ENCODE assay signal across 11 cellular contexts in the genomic region with DNA sequence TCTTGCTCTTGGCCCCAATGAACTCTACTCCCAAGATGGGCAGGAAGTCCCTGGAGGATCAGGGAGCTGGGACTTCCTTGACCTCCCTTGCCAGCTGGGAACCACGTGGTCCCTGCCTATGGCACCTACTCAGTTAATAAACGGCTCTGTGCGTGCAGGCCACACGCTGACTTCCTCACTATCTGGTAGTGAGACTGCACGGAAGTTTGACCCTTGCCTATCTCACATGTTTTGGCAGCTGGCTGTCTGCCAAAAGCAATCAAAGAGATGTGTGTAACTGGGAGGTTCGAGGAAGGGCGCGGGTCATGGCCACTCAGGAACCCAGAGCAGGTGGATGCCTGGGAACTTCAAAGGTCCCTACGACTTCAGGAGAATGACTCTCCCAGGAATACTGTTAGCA. TPM values are rescaled to one million over a fixed set of nuclear protein-coding genes. Genes with fewer than 3 reads are reported as not detected.
DNase-seq lines count a peak whose midpoint lies in the region; ATAC-seq and TF ChIP-seq lines count a peak whose summit lies in the region.
"Had no signal": no experiment of that assay in that cellular context is flagged by ENCODE, and none has a peak within 500 bp of the region (broad histone marks: within the 10 kb centered on the region; RNA-seq: fewer than 3 reads in every experiment).

No MANE protein-coding gene starts in this region.

- ATAC-seq in GM21367 (IDR thresholded peaks at IDR 0.05; ENCODE audit: unreplicated experiment) (no peak), HG03139 (IDR thresholded peaks at IDR 0.05; ENCODE audit: unreplicated experiment) (no peak), GM23338 (no peak)

- 5% methylated on average over 9 of the region's 9 CpGs for WGBS in liver

- H3K4me3 Mint-ChIP-seq in activated T-helper 2 cell treated with anti-CD3 and anti-CD28 coated beads, Interferon-gamma antibody, Interleukin-2, Interleukin-4, amounts not matched to agents 10 μg/mL and 5 μg/mL and 100 μg/mL, durations not matched to agents 14 hours and 24 hours and 36 hours (ENCODE audit: low read depth), result no peak overlapping the region
- H3K4me3 Mint-ChIP-seq in GM23338, result no peak overlapping the region

- DNase-seq in AG08395 (ENCODE audit: low spot score), result peak; percentile 36
- DNase-seq in HuH-7 (ENCODE audit: low spot score), result peak; percentile 74
- peak; percentile 50 for DNase-seq in brain pericyte (ENCODE audit: low read depth, low spot score)
- DNase-seq in activated T-helper 2 cell treated with anti-CD3 and anti-CD28 coated beads, Interferon-gamma antibody, Interleukin-2, Interleukin-4, amounts not matched to agents 10 μg/mL and 5 μg/mL and 100 μg/mL, durations not matched to agents 14 hours and 24 hours and 36 hours (ENCODE audit: low spot score), result no peak
- DNase-seq in GM23338 (ENCODE audit: low spot score), result no peak
- DNase-seq: activated T-cell treated with anti-CD3 and anti-CD28 coated beads for 4 hours, midbrain had no signal

- no peaks in the 10 kb centered on the region for H3K27me3 Mint-ChIP-seq in activated T-helper 2 cell treated with anti-CD3 and anti-CD28 coated beads, Interferon-gamma antibody, Interleukin-2, Interleukin-4, amounts not matched to agents 10 μg/mL and 5 μg/mL and 100 μg/mL, durations not matched to agents 14 hours and 24 hours and 36 hours (ENCODE audit: low read depth)
- peaks cover 19% of the 10 kb centered on the region for H3K27me3 Mint-ChIP-seq in GM23338 (ENCODE audit: insufficient read depth, low read depth, poor library complexity)

- no peaks in the 10 kb centered on the region for H3K9me3 Mint-ChIP-seq in activated T-helper 2 cell treated with anti-CD3 and anti-CD28 coated beads, Interferon-gamma antibody, Interleukin-2, Interleukin-4, amounts not matched to agents 10 μg/mL and 5 μg/mL and 100 μg/mL, durations not matched to agents 14 hours and 24 hours and 36 hours
- no peaks in the 10 kb centered on the region for H3K9me3 Mint-ChIP-seq in GM23338

- no peak overlapping the region for H2AFZ ChIP-seq in GM23338

- intact Hi-C loops in activated T-helper 2 cell treated with anti-CD3 and anti-CD28 coated beads, Interferon-gamma antibody, Interleukin-2, Interleukin-4, amounts not matched to agents 10 μg/mL and 5 μg/mL and 100 μg/mL, durations not matched to agents 14 hours and 24 hours and 36 hours (cut with micrococcal nuclease), result no loop called here

- peak in 1 of 2 donors; percentile 61 for TF ChIP-seq RAD21 in liver (IDR thresholded peaks at IDR 0.05)

- H3K9ac ChIP-seq in liver (ENCODE audit: low read depth in 1 of 2, low read length in 2 of 2), result no peak overlapping the region

- H4K20me1 ChIP-seq in GM23338 (replicated peaks; ENCODE audit: insufficient read depth), result peaks cover 10% of the 10 kb centered on the region; the same call in 1 of the 2 replicates

- no peaks in the 10 kb centered on the region for H3K79me2 ChIP-seq in GM23338 (replicated peaks; ENCODE audit: insufficient read depth)

- peaks cover 20% of the 10 kb centered on the region for H3K36me3 Mint-ChIP-seq in activated T-helper 2 cell treated with anti-CD3 and anti-CD28 coated beads, Interferon-gamma antibody, Interleukin-2, Interleukin-4, amounts not matched to agents 10 μg/mL and 5 μg/mL and 100 μg/mL, durations not matched to agents 14 hours and 24 hours and 36 hours (ENCODE audit: low read depth)
- H3K36me3 Mint-ChIP-seq in GM23338 (ENCODE audit: low read depth), result peaks cover 51% of the 10 kb centered on the region

- TF ChIP-seq CTCF in liver (IDR thresholded peaks at IDR 0.05; ENCODE audit: low read depth, low read length, missing input control), result no peak
- TF ChIP-seq CTCF in GM23338 (conservative IDR thresholded peaks at IDR 0.05; ENCODE audit: low read depth in 2 of 2), result no peak

- H3K4me3 ChIP-seq in liver (ENCODE audit: low read depth in 1 of 3, low read length in 3 of 3) (no peak overlapping the region), GM23338 (no peak overlapping the region)
- H3K4me3 ChIP-seq: SJSA1 had no signal

- H3K27ac ChIP-seq in liver (ENCODE audit: low read depth in 1 of 2, low read length in 2 of 2) (no peak overlapping the region), GM23338 (ENCODE audit: low read depth) (no peak overlapping the region)
- H3K27ac ChIP-seq: SJSA1 had no signal

- H3F3A ChIP-seq in GM23338 (replicated peaks; ENCODE audit: low read depth), result no peaks in the 10 kb centered on the region

- no peak overlapping the region for H3K4me2 ChIP-seq in GM23338

- no peaks in the 10 kb centered on the region for H3K4me1 Mint-ChIP-seq in activated T-helper 2 cell treated with anti-CD3 and anti-CD28 coated beads, Interferon-gamma antibody, Interleukin-2, Interleukin-4, amounts not matched to agents 10 μg/mL and 5 μg/mL and 100 μg/mL, durations not matched to agents 14 hours and 24 hours and 36 hours (ENCODE audit: low read depth)
- no peaks in the 10 kb centered on the region for H3K4me1 Mint-ChIP-seq in GM23338

- H3K9me2 ChIP-seq in GM23338 (ENCODE audit: insufficient read depth), result no peaks in the 10 kb centered on the region

- H3K4me1 ChIP-seq in liver (ENCODE audit: control insufficient read depth in 4 of 4, insufficient read depth in 4 of 4, low read length in 3 of 4), result peaks cover 0 to 18% (median 11%) of the 10 kb centered on the region in 4 donors
- no peaks in the 10 kb centered on the region for H3K4me1 ChIP-seq in GM23338 (ENCODE audit: insufficient read depth)
- H3K4me1 ChIP-seq: SJSA1 had no signal

- H3K27ac Mint-ChIP-seq in activated T-helper 2 cell treated with anti-CD3 and anti-CD28 coated beads, Interferon-gamma antibody, Interleukin-2, Interleukin-4, amounts not matched to agents 10 μg/mL and 5 μg/mL and 100 μg/mL, durations not matched to agents 14 hours and 24 hours and 36 hours, result no peak overlapping the region
- H3K27ac Mint-ChIP-seq in GM23338, result no peak overlapping the region

- H3K27me3 ChIP-seq in liver (ENCODE audit: control insufficient read depth in 4 of 4, insufficient read depth in 4 of 4, low read length in 3 of 4) (no peaks in the 10 kb centered on the region), GM23338 (ENCODE audit: insufficient read depth) (no peaks in the 10 kb centered on the region)
- H3K27me3 ChIP-seq: SJSA1 had no signal

- H3K36me3 ChIP-seq in liver (ENCODE audit: control insufficient read depth in 4 of 4, insufficient read depth in 3 of 4, low read depth in 1 of 4, low read length in 3 of 4) (peaks cover 21 to 64% (median 31%) of the 10 kb centered on the region in 4 donors), GM23338 (ENCODE audit: insufficient read depth) (no peaks in the 10 kb centered on the region)

- no peaks in the 10 kb centered on the region for H3K9me3 ChIP-seq in liver (ENCODE audit: control insufficient read depth in 4 of 4, low read length in 3 of 4)
- H3K9me3 ChIP-seq: SJSA1 had no signal

TF ChIP-seq in liver, 16 proteins besides CTCF, POLR2A, EP300 and RAD21 (continues in another document):
- TF ChIP-seq FOXA2 (IDR thresholded peaks at IDR 0.05) (no peak), YY1 (IDR thresholded peaks at IDR 0.05) (no peak)
- TF ChIP-seq, protein P1, sequence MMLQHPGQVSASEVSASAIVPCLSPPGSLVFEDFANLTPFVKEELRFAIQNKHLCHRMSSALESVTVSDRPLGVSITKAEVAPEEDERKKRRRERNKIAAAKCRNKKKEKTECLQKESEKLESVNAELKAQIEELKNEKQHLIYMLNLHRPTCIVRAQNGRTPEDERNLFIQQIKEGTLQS (IDR thresholded peaks at IDR 0.05), result no peak
- TF ChIP-seq, protein P2, sequence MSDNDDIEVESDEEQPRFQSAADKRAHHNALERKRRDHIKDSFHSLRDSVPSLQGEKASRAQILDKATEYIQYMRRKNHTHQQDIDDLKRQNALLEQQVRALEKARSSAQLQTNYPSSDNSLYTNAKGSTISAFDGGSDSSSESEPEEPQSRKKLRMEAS (IDR thresholded peaks at IDR 0.05), result no peak

TF ChIP-seq in GM23338, 12 proteins besides CTCF, POLR2A, EP300 and RAD21 (continues in another document):
- TF ChIP-seq CREB1 (CRISPR knock-in tag; IDR thresholded peaks at IDR 0.05; ENCODE audit: low read depth) (no peak), EZH2 (IDR thresholded peaks at IDR 0.05; ENCODE audit: low read depth, unreplicated experiment) (no peak)

RNA-seq across cellular contexts. Expression of a gene that starts 57.9 kb away (rescaled TPM):
- total RNA-seq in liver, result under 1 TPM in 1 of 2 donors, not detected in 1; 0.05 TPM
- polyA plus RNA-seq in liver, result under 1 TPM in 1 of 2 donors, not detected in 1; 0.05 TPM
- not detected in 2 replicates for total RNA-seq in activated T-helper 2 cell treated with anti-CD3 and anti-CD28 coated beads, Interferon-gamma antibody, Interleukin-2, Interleukin-4, amounts not matched to agents 10 μg/mL and 5 μg/mL and 100 μg/mL, durations not matched to agents 14 hours and 24 hours and 36 hours
- total RNA-seq in GM23338 (2014; rRNA removed; shearing (Covaris generic)), result 16.2 and 20.4 TPM in 2 replicates
- polyA plus RNA-seq in GM23338 (2016; fragmentation: Nextera tagmentation; extraction: Ambion mirVana), result 3.8 and 3.9 TPM in 2 replicates
- total RNA-seq: SJSA1 had no signal

Comparison
In these comparisons a context has a peak if more than half of its experiments do, and no peak if none do; other contexts are left out.
1. DNase-seq: peak in AG08395 (single experiment), HuH-7 (single experiment) and brain pericyte (single experiment); none in activated T-helper 2 cell treated with anti-CD3 and anti-CD28 coated beads, Interferon-gamma antibody, Interleukin-2, Interleukin-4, amounts not matched to agents 10 μg/mL and 5 μg/mL and 100 μg/mL, durations not matched to agents 14 hours and 24 hours and 36 hours (single experiment) and GM23338 (single experiment).
2. RNA of a gene that starts 57.9 kb away (total RNA-seq): 16.2 to 20.4 TPM in GM23338; 0.05 TPM in liver and not detected in activated T-helper 2 cell treated with anti-CD3 and anti-CD28 coated beads, Interferon-gamma antibody, Interleukin-2, Interleukin-4, amounts not matched to agents 10 μg/mL and 5 μg/mL and 100 μg/mL, durations not matched to agents 14 hours and 24 hours and 36 hours; every median in the first group is over 10 times any median in the second.